ENCODE assay signal across 12 cellular contexts in genomic region chr6:158813032-158813431, GRCh38. TPM values are rescaled to one million over a fixed set of nuclear protein-coding genes. Genes with fewer than 3 reads are reported as not detected.
DNase-seq lines count a peak whose midpoint lies in the region; ATAC-seq, FAIRE-seq and TF ChIP-seq lines count a peak whose summit lies in the region.
"Had no signal": no experiment of that assay in that cellular context is flagged by ENCODE, and none has a peak within 500 bp of the region (broad histone marks: within the 10 kb centered on the region; RNA-seq: fewer than 3 reads in every experiment).

No MANE protein-coding gene starts in this region.

- H2BK20ac ChIP-seq in H1 (ENCODE audit: low read length): no peak overlapping the region

- H4K8ac ChIP-seq in H1 (ENCODE audit: extremely low read depth, insufficient read depth, low read length): no peak overlapping the region

- no peak overlapping the region for H2BK15ac ChIP-seq in H1 (ENCODE audit: low read length)

- BruUV-seq in PC-9 (replicated peaks; lab: Mats Ljungman, UMichigan): no TSS peak

- H3K27me3 ChIP-seq in PC-9 (ENCODE audit: insufficient read depth, low read depth) (no peaks in the 10 kb centered on the region), H1 (replicated peaks in 1 of 4; ENCODE audit: control insufficient read depth in 3 of 4, extremely low read depth in 1 of 4, insufficient read depth in 3 of 4, low read length in 3 of 4) (no peaks in the 10 kb centered on the region)

- H2BK120ac ChIP-seq in H1 (replicated peaks; ENCODE audit: low read depth, low read length): no peak overlapping the region

- POLR2A ChIA-PET in PC-9 (lab: Charles Lee; ENCODE audit: unreplicated experiment) (no interaction called here), H1 (lab: Charles Lee; ENCODE audit: partially characterized antibody) (interaction anchor here (0.6 to 3.8 kb wide), 14 partner anchors 9 to 205 kb away, joined by 3 to 16 read pairs (median 4); no protein-coding TSS in a partner anchor)

- TF ChIP-seq RAD21 in H1 (IDR thresholded peaks at IDR 0.05 in 1 of 2, conservative IDR thresholded peaks at IDR 0.05 in 1 of 2; ENCODE audit: low read depth in 2 of 2, low read length in 2 of 2): no peak

- H3K4me2 ChIP-seq in PC-9 (peak overlapping the region; percentile 98), H1 (ENCODE audit: insufficient read depth in 1 of 2, low read depth in 2 of 2, low read length in 2 of 2) (peak overlapping the region in 1 of 2 experiments; percentile 58; a peak in 3 of 4 replicates)

- H3F3A ChIP-seq in PC-9 (ENCODE audit: insufficient read depth, low read depth): peaks cover 100% of the 10 kb centered on the region

- no peak overlapping the region for H4K91ac ChIP-seq in H1 (replicated peaks; ENCODE audit: insufficient read length, low read length)

- WGBS in H1 (ENCODE audit: extremely low coverage in 1 of 2, insufficient coverage in 1 of 2, insufficient read length in 1 of 2, insufficient replicate concordance in 2 of 2, low coverage in 1 of 2, low lambda C conversion rate in 2 of 2, missing lambda C conversion rate in 1 of 2), 2 experiments: 80% methylated on average over 3 of the region's 3 CpGs; no CpG with 5 or more reads in 1 of the 2 experiments

- H3K79me2 ChIP-seq in PC-9 (ENCODE audit: low read depth) (peaks cover 100% of the 10 kb centered on the region), H1 (ENCODE audit: control insufficient read depth in 1 of 2, insufficient read depth in 2 of 2, low read length in 2 of 2) (peaks cover 71 to 100% of the 10 kb centered on the region in 2 experiments)

- H3K4ac ChIP-seq in H1 (replicated peaks; ENCODE audit: insufficient read length, low read depth, low read length): no peak overlapping the region

- no peak overlapping the region for H3K23ac ChIP-seq in H1 (ENCODE audit: insufficient read length)

- no peak overlapping the region for H3K14ac ChIP-seq in H1 (ENCODE audit: insufficient read length)

- peaks cover 79% of the 10 kb centered on the region for H3K4me1 ChIP-seq in PC-9 (replicated peaks; ENCODE audit: insufficient read depth)
- H3K4me1 ChIP-seq in H1 (replicated peaks in 1 of 4; ENCODE audit: control insufficient read depth in 3 of 4, insufficient read depth in 4 of 4, low read length in 3 of 4): peaks cover 14 to 28% (median 23%) of the 10 kb centered on the region in 4 experiments

- H2BK12ac ChIP-seq in H1 (ENCODE audit: low read depth, low read length): no peak overlapping the region

- H2AFZ ChIP-seq in PC-9 (no peak overlapping the region), H1 (ENCODE audit: low read length) (no peak overlapping the region)

- H4K20me1 ChIP-seq in PC-9 (ENCODE audit: insufficient read depth): peaks cover 99% of the 10 kb centered on the region
- H4K20me1 ChIP-seq in H1 (replicated peaks in 1 of 2; ENCODE audit: control insufficient read depth in 1 of 2, insufficient read depth in 2 of 2, low read length in 2 of 2): peaks cover 49 to 64% of the 10 kb centered on the region in 2 experiments

- H3K4me3 ChIP-seq in GM12865 (ENCODE audit: low read depth, low read length) (peak overlapping the region; percentile 60), PC-9 (peak overlapping the region; percentile 86), H1 (ENCODE audit: extremely low read depth in 1 of 4, insufficient read depth in 2 of 4, low read depth in 3 of 4, low read length in 4 of 4) (no peak overlapping the region)

- TF ChIP-seq POLR2A in H1 (IDR thresholded peaks at IDR 0.05; ENCODE audit: control extremely low read depth in 1 of 2, low read depth in 2 of 2, low read length in 2 of 2): peak in 1 of 2 experiments; percentile 36; a peak in 1 of 3 replicates

- no peak overlapping the region for H3K56ac ChIP-seq in H1 (replicated peaks; ENCODE audit: insufficient read length, low read depth, low read length)

- ATAC-seq in HG03469 (IDR thresholded peaks at IDR 0.05; ENCODE audit: unreplicated experiment) (no peak), GM21423 (IDR thresholded peaks at IDR 0.05; ENCODE audit: unreplicated experiment) (no peak)

- intact Hi-C loops in PC-9 (cut with micrococcal nuclease; ENCODE audit: unreplicated experiment): no loop called here

- H3K23me2 ChIP-seq in H1 (ENCODE audit: low read depth, low read length): peaks cover 7% of the 10 kb centered on the region

- no peak for TF ChIP-seq CTCF in GM12865 (IDR thresholded peaks at IDR 0.05; ENCODE audit: insufficient read depth, low read depth, low read length, missing control alignments)
- TF ChIP-seq CTCF in PC-9 (conservative IDR thresholded peaks at IDR 0.05): no peak; the same call in 1 of the 2 replicates
- no peak for TF ChIP-seq CTCF in H1 (IDR thresholded peaks at IDR 0.05; ENCODE audit: control extremely low read depth in 1 of 3, insufficient read depth in 1 of 3, low read depth in 1 of 3, low read length in 3 of 3)

- H2BK5ac ChIP-seq in H1 (ENCODE audit: low read depth, low read length): peak overlapping the region; percentile 64; the same call in 1 of the 2 replicates

- peaks cover 4% of the 10 kb centered on the region; the same call in 1 of the 2 replicates for H3K79me1 ChIP-seq in H1 (ENCODE audit: low read depth, low read length)

- H3K9me3 ChIP-seq in PC-9 (ENCODE audit: insufficient read depth, low read depth): no peaks in the 10 kb centered on the region
- no peaks in the 10 kb centered on the region for H3K9me3 ChIP-seq in H1 (ENCODE audit: insufficient read depth in 2 of 2, low read depth in 1 of 2, low read length in 1 of 2)

- CTCF ChIA-PET in PC-9 (lab: Charles Lee): no interaction called here
- CTCF ChIA-PET in H1 (lab: Charles Lee; ENCODE audit: partially characterized antibody): interaction anchor here (0.8 to 2.4 kb wide), 10 partner anchors 9 to 148 kb away, joined by 3 to 7 read pairs (median 4); no protein-coding TSS in a partner anchor

- H3K9me2 ChIP-seq in PC-9 (ENCODE audit: insufficient read depth): no peaks in the 10 kb centered on the region

- peak overlapping the region; percentile 40; the same call in 1 of the 2 replicates for H2AK5ac ChIP-seq in H1 (ENCODE audit: low read depth, low read length)

- no peak for FAIRE-seq in H1 (lab: Jason Lieb, UNC)

- no peak overlapping the region for H3K18ac ChIP-seq in H1 (ENCODE audit: extremely low read depth, low read length)

- no peak overlapping the region for H4K5ac ChIP-seq in H1 (ENCODE audit: insufficient read length, low read depth, low read length)

- no peak for TF ChIP-seq EP300 in H1 (IDR thresholded peaks at IDR 0.05; ENCODE audit: borderline replicate concordance in 1 of 2, low read depth in 2 of 2, low read length in 2 of 2)

- H3K27ac ChIP-seq in PC-9 (peak overlapping the region; percentile 92), H1 (ENCODE audit: low read depth, low read length) (no peak overlapping the region)

- DNase-seq in GM12865 (ENCODE audit: low read depth) (peak; percentile 79), PC-9 (no peak), H1 (ENCODE audit: low read depth in 1 of 2, low spot score in 2 of 2) (no peak), NCI-H1930 (lab: John Stamatoyannopoulos, UW) (no peak)
- DNase-seq in stimulated activated CD8-positive, alpha-beta memory T cell treated with anti-CD3 and anti-CD28 coated beads, Interleukin-4, amount 100 ng/mL, for 48 hours: peak; percentile 33
- DNase-seq in stimulated activated CD4-positive, alpha-beta T cell treated with anti-CD3 and anti-CD28 coated beads, Interleukin-4, amount 100 ng/mL, for 24 hours: no peak
- DNase-seq: cortex of kidney, EL, NCI-H2029, SIG-M5 had no signal

- H3K36me3 ChIP-seq in PC-9 (ENCODE audit: low read depth): peaks cover 98% of the 10 kb centered on the region
- peaks cover 10 to 88% (median 26%) of the 10 kb centered on the region in 4 experiments for H3K36me3 ChIP-seq in H1 (ENCODE audit: control insufficient read depth in 2 of 4, insufficient read depth in 4 of 4, low read length in 3 of 4)

- H3K9ac ChIP-seq in H1 (replicated peaks in 1 of 4; ENCODE audit: extremely low read depth in 1 of 4, low read depth in 3 of 4, low read length in 3 of 4): no peak overlapping the region

TF ChIP-seq in H1, 55 proteins besides CTCF, POLR2A, EP300 and RAD21:
- TF ChIP-seq EGR1 (IDR thresholded peaks at IDR 0.05; ENCODE audit: borderline replicate concordance, low read depth, low read length): no peak
- peak; percentile 71; the same call in 1 of the 2 replicates for TF ChIP-seq KDM1A (IDR thresholded peaks at IDR 0.05; ENCODE audit: borderline replicate concordance, low read length)
- peak; percentile 31; the same call in 1 of the 2 replicates for TF ChIP-seq POLR2AphosphoS5 (IDR thresholded peaks at IDR 0.05; ENCODE audit: low read depth, low read length)
TF ChIP-seq in H1: peak in this region for 2.

RNA-seq across cellular contexts. Expression of gene EZR, which starts 6.1 kb away (rescaled TPM):
- 231 and 240 TPM in 2 replicates for total RNA-seq in PC-9 (2021)
- 286 and 287 TPM in 2 replicates for total RNA-seq in H1 (2021; fragmentation: NEBNext Ultra II Directional; extraction: Animal tissue kit (Norgen Biotek cat#: 25700))
- polyA plus RNA-seq in H1 (2011; rRNA removed): 122 and 138 TPM in 2 replicates
- polyA plus RNA-seq in H1 (2011; cell fraction: cytosol; rRNA removed): 180 TPM
- 214 TPM for polyA plus RNA-seq in H1 (2011; cell fraction: nucleus; rRNA removed)
- polyA plus RNA-seq in H1 (2012, experiment 1 of 2): 182 to 212 TPM (median 197 TPM) in 4 replicates
- 94.1 TPM for polyA plus RNA-seq in H1 (2012, experiment 2 of 2)
- polyA plus RNA-seq in H1 (2013, experiment 1 of 2): 180 TPM
- 182 TPM for polyA plus RNA-seq in H1 (2013, experiment 2 of 2)
- polyA minus RNA-seq in H1 (2011; rRNA and poly(A)+ RNA removed): 153 and 157 TPM in 2 replicates
- 91.7 TPM for polyA minus RNA-seq in H1 (2011; cell fraction: cytosol; rRNA and poly(A)+ RNA removed)
- 77.4 TPM for polyA minus RNA-seq in H1 (2011; cell fraction: nucleus; rRNA and poly(A)+ RNA removed)

Comparison
In these comparisons a context has a peak if more than half of its experiments do, and no peak if none do; other contexts are left out.
1. DNase-seq: peak in GM12865 (single experiment) and stimulated activated CD8-positive, alpha-beta memory T cell treated with anti-CD3 and anti-CD28 coated beads, Interleukin-4, amount 100 ng/mL, for 48 hours (single experiment); none in PC-9 (0 of 2), H1 (0 of 2), stimulated activated CD4-positive, alpha-beta T cell treated with anti-CD3 and anti-CD28 coated beads, Interleukin-4, amount 100 ng/mL, for 24 hours (single experiment) and NCI-H1930 (0 of 2).
2. H3K4me3 ChIP-seq: peak in GM12865 (single experiment) and PC-9 (single experiment); none in H1 (0 of 4).